In genomic region chr1:171081220-171081993, GRCh38 we compare ENCODE assay signal across 8 cellular contexts. TPM values are rescaled to one million over a fixed set of nuclear protein-coding genes. Genes with fewer than 3 reads are reported as not detected.
DNase-seq lines count a peak whose midpoint lies in the region; TF ChIP-seq lines count a peak whose summit lies in the region.

No MANE protein-coding gene starts in this region.

- H3K4me3 ChIP-seq in Caco-2 (ENCODE audit: low read depth, low read length), result no peak overlapping the region
- no peak overlapping the region for H3K4me3 ChIP-seq in sigmoid colon

- POLR2A ChIA-PET in Caco-2 (lab: Charles Lee), result no interaction called here

- H3K36me3 Mint-ChIP-seq in Caco-2 (ENCODE audit: insufficient read depth, unreplicated experiment), result no peaks in the 10 kb centered on the region
- H3K36me3 Mint-ChIP-seq in activated T-helper 1 cell treated with anti-CD3 and anti-CD28 coated beads, Interleukin-12 subunit alpha, Interleukin-12 subunit beta, Interleukin-2, Interleukin-4 antibody, amounts not matched to agents 30 ng/mL and 10 ng/mL and 1 ng/mL, durations not matched to agents 14 hours and 24 hours and 36 hours (ENCODE audit: low read depth), result no peaks in the 10 kb centered on the region

- no peaks in the 10 kb centered on the region for H3K9me3 Mint-ChIP-seq in Caco-2 (ENCODE audit: unreplicated experiment)
- no peaks in the 10 kb centered on the region for H3K9me3 Mint-ChIP-seq in activated T-helper 1 cell treated with anti-CD3 and anti-CD28 coated beads, Interleukin-12 subunit alpha, Interleukin-12 subunit beta, Interleukin-2, Interleukin-4 antibody, amounts not matched to agents 30 ng/mL and 10 ng/mL and 1 ng/mL, durations not matched to agents 14 hours and 24 hours and 36 hours

- no peaks in the 10 kb centered on the region for H3K27me3 Mint-ChIP-seq in Caco-2 (ENCODE audit: insufficient read depth, unreplicated experiment)
- peaks cover 2% of the 10 kb centered on the region for H3K27me3 Mint-ChIP-seq in activated T-helper 1 cell treated with anti-CD3 and anti-CD28 coated beads, Interleukin-12 subunit alpha, Interleukin-12 subunit beta, Interleukin-2, Interleukin-4 antibody, amounts not matched to agents 30 ng/mL and 10 ng/mL and 1 ng/mL, durations not matched to agents 14 hours and 24 hours and 36 hours (ENCODE audit: insufficient read depth)

- H3K9me3 ChIP-seq in Caco-2 (no peaks in the 10 kb centered on the region), sigmoid colon (no peaks in the 10 kb centered on the region)

- TF ChIP-seq CTCF in Caco-2 (IDR thresholded peaks at IDR 0.05; ENCODE audit: insufficient read depth in 1 of 2, low read depth in 1 of 2, low read length in 1 of 2, severe bottlenecking in 1 of 2, unreplicated experiment in 1 of 2) (peak; percentile 21 to 40), sigmoid colon (IDR thresholded peaks at IDR 0.05) (peak in 2 of 4 experiments; percentile 13 to 18)

- peak overlapping the region in 1 of 4 donors; percentile 67 for H3K27ac ChIP-seq in sigmoid colon

- peaks cover 7% of the 10 kb centered on the region; the same call in 1 of the 2 replicates for H3K4me1 ChIP-seq in Caco-2
- peaks cover 0 to 7% (median 3%) of the 10 kb centered on the region in 4 donors for H3K4me1 ChIP-seq in sigmoid colon

- H3K27me3 ChIP-seq in Caco-2 (replicated peaks; ENCODE audit: control insufficient read depth, insufficient read depth, low read length), result no peaks in the 10 kb centered on the region
- H3K27me3 ChIP-seq in sigmoid colon, result no peaks in the 10 kb centered on the region

- no peak overlapping the region for H3K27ac Mint-ChIP-seq in Caco-2 (ENCODE audit: unreplicated experiment)
- no peak overlapping the region for H3K27ac Mint-ChIP-seq in activated T-helper 1 cell treated with anti-CD3 and anti-CD28 coated beads, Interleukin-12 subunit alpha, Interleukin-12 subunit beta, Interleukin-2, Interleukin-4 antibody, amounts not matched to agents 30 ng/mL and 10 ng/mL and 1 ng/mL, durations not matched to agents 14 hours and 24 hours and 36 hours

- intact Hi-C loops in Caco-2 (cut with micrococcal nuclease; ENCODE audit: unreplicated experiment) (loop anchor here (1.0 kb wide), 3 partner anchors 107 to 232 kb away; no protein-coding TSS in a partner anchor), sigmoid colon (cut with DNase I) (loop anchor here (5.0 kb wide), 1 partner anchor 146 kb away; no protein-coding TSS in a partner anchor)
- intact Hi-C loops in activated T-helper 1 cell treated with anti-CD3 and anti-CD28 coated beads, Interleukin-12 subunit alpha, Interleukin-12 subunit beta, Interleukin-2, Interleukin-4 antibody, amounts not matched to agents 30 ng/mL and 10 ng/mL and 1 ng/mL, durations not matched to agents 14 hours and 24 hours and 36 hours (cut with micrococcal nuclease), result loop anchor here (10.0 kb wide), 1 partner anchor 233 kb away; the partner anchor contains the start of gene FMO4

- 14 to 66% methylated on average over 4 of the region's 4 CpGs for WGBS in sigmoid colon, 2 donors

- no peak for TF ChIP-seq EP300 in sigmoid colon (IDR thresholded peaks at IDR 0.05)

- no peak overlapping the region for H3K4me3 Mint-ChIP-seq in Caco-2 (ENCODE audit: unreplicated experiment)
- H3K4me3 Mint-ChIP-seq in activated T-helper 1 cell treated with anti-CD3 and anti-CD28 coated beads, Interleukin-12 subunit alpha, Interleukin-12 subunit beta, Interleukin-2, Interleukin-4 antibody, amounts not matched to agents 30 ng/mL and 10 ng/mL and 1 ng/mL, durations not matched to agents 14 hours and 24 hours and 36 hours, result no peak overlapping the region

- H3K36me3 ChIP-seq in Caco-2 (ENCODE audit: control insufficient read depth, insufficient read depth, low read length), result no peaks in the 10 kb centered on the region
- H3K36me3 ChIP-seq in sigmoid colon, result no peaks in the 10 kb centered on the region

- H3K4me1 Mint-ChIP-seq in Caco-2 (ENCODE audit: low read depth, unreplicated experiment), result no peaks in the 10 kb centered on the region
- H3K4me1 Mint-ChIP-seq in activated T-helper 1 cell treated with anti-CD3 and anti-CD28 coated beads, Interleukin-12 subunit alpha, Interleukin-12 subunit beta, Interleukin-2, Interleukin-4 antibody, amounts not matched to agents 30 ng/mL and 10 ng/mL and 1 ng/mL, durations not matched to agents 14 hours and 24 hours and 36 hours (ENCODE audit: low read depth), result no peaks in the 10 kb centered on the region

- BruUV-seq in Caco-2 (replicated peaks; lab: Mats Ljungman, UMichigan), result no TSS peak

- CTCF ChIA-PET in Caco-2 (lab: Charles Lee), result interaction anchor here (0.8 to 1.9 kb wide), 5 partner anchors 56 to 232 kb away, joined by 3 to 37 read pairs (median 15); partner anchors contain the start of gene FMO4

- no peak for TF ChIP-seq POLR2A in sigmoid colon (IDR thresholded peaks at IDR 0.05)

- peak in 1 of 2 experiments; percentile 4 for DNase-seq in Caco-2
- DNase-seq in NCI-H187 treated with DMSO at 0.1 percent for 48 hours (lab: John Stamatoyannopoulos, UW), result peak; percentile 75
- DNase-seq in cerebellar cortex (ENCODE audit: low spot score), result peak; percentile 22
- DNase-seq in lung microvascular endothelial cell (ENCODE audit: low read depth in 2 of 2), result peak; percentile 11 to 73
- no peak for DNase-seq in SKM-1 treated with dmso at 0.1 percent for 144 hours (lab: John Stamatoyannopoulos, UW; ENCODE audit: unreplicated experiment)
- DNase-seq in activated CD8-positive, alpha-beta memory T cell treated with anti-CD3 and anti-CD28 coated beads, Interleukin-2, amount 50 U/mL, for 48 hours, result no peak
- no peak for DNase-seq in activated T-helper 1 cell treated with anti-CD3 and anti-CD28 coated beads, Interleukin-12 subunit alpha, Interleukin-12 subunit beta, Interleukin-2, Interleukin-4 antibody, amounts not matched to agents 30 ng/mL and 10 ng/mL and 1 ng/mL, durations not matched to agents 14 hours and 24 hours and 36 hours (ENCODE audit: low spot score)
- DNase-seq in sigmoid colon, result no peak

RNA-seq across cellular contexts. Expression of gene FMO3, which starts 9.3 kb away (rescaled TPM):
- total RNA-seq in Caco-2 (2022) (0.51 TPM in 1 of 2 replicates, not detected in the other), lung microvascular endothelial cell (not detected in 2 replicates), sigmoid colon (1 to 10 TPM in 2 of 4 donors, not detected in 2; 1.8 to 2.3 TPM)
- not detected in 2 replicates for total RNA-seq in activated T-helper 1 cell treated with anti-CD3 and anti-CD28 coated beads, Interleukin-12 subunit alpha, Interleukin-12 subunit beta, Interleukin-2, Interleukin-4 antibody, amounts not matched to agents 30 ng/mL and 10 ng/mL and 1 ng/mL, durations not matched to agents 14 hours and 24 hours and 36 hours
- 1 to 10 TPM in 1 of 3 donors, under 1 TPM in 2; 0.82 to 1.8 (median 0.92) TPM for polyA plus RNA-seq in sigmoid colon

Comparison
In these comparisons a context has a peak if more than half of its experiments do, and no peak if none do; other contexts are left out.
1. DNase-seq: peak in NCI-H187 treated with DMSO at 0.1 percent for 48 hours (single experiment), cerebellar cortex (single experiment) and lung microvascular endothelial cell (2 of 2); none in SKM-1 treated with dmso at 0.1 percent for 144 hours (single experiment), activated CD8-positive, alpha-beta memory T cell treated with anti-CD3 and anti-CD28 coated beads, Interleukin-2, amount 50 U/mL, for 48 hours (single experiment), activated T-helper 1 cell treated with anti-CD3 and anti-CD28 coated beads, Interleukin-12 subunit alpha, Interleukin-12 subunit beta, Interleukin-2, Interleukin-4 antibody, amounts not matched to agents 30 ng/mL and 10 ng/mL and 1 ng/mL, durations not matched to agents 14 hours and 24 hours and 36 hours (single experiment) and sigmoid colon (single experiment).